In the genomic region with DNA sequence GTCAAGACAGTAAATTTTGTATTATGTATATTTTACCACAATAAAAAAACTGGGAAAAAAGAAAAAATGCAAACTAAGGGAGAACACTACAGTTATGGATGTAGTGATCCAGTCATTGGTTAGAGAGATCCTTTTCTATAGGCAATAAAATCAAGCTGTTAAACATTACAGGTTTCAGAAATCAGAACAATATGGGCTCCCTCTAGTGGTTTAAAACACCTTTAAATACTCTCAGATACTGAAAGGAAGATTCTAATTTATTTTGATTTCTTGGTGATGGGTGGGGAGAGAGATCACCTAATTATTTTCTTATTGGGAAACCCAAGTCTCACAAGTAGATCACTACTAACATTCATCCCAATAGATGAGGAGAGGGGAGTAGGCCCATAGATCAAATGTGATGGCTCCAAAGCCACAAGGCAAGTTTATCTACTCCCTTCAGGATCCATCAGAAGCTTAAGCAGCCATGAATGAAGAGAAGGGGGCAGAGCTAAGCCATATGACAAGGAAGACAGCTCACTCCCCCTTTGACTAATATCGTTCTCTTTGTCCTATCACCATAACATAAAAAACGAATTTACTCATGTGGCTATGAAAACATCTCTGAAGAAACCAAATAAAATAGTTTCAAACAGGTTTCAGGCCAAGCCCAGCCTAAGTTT, we compare ENCODE assay signal across 8 cellular contexts.
DNase-seq lines count a peak whose midpoint lies in the region; ATAC-seq and TF ChIP-seq lines count a peak whose summit lies in the region.

No MANE protein-coding gene starts in this region.

- no peaks in the 10 kb centered on the region for H3K9me3 ChIP-seq in heart left ventricle

- H3K27me3 Mint-ChIP-seq in nephron progenitor cell (ENCODE audit: low read depth, poor library complexity) = no peaks in the 10 kb centered on the region
- H3K27me3 Mint-ChIP-seq in activated CD4-positive, alpha-beta memory T cell treated with anti-CD3 and anti-CD28 coated beads, Interleukin-2, amount 10 ng/mL, durations not matched to agents 7 days and 5 days = no peaks in the 10 kb centered on the region

- intact Hi-C loops in heart left ventricle (cut with DNase I) = loop anchor here in 9 of 10 donors (1.0 to 10.0 kb wide), 16 partner anchors 111 to 542 kb away; a partner anchor contains a TSS
- intact Hi-C loops in Right ventricle myocardium inferior (cut with DNase I) = loop anchor here (1.0 to 10.0 kb wide), 6 partner anchors 126 to 541 kb away; a partner anchor contains a TSS

- no peaks in the 10 kb centered on the region for H3K9me3 Mint-ChIP-seq in nephron progenitor cell
- H3K9me3 Mint-ChIP-seq in activated CD4-positive, alpha-beta memory T cell treated with anti-CD3 and anti-CD28 coated beads, Interleukin-2, amount 10 ng/mL, durations not matched to agents 7 days and 5 days = no peaks in the 10 kb centered on the region

- H3K4me3 ChIP-seq in heart left ventricle (no peak overlapping the region), coronary artery (no peak overlapping the region)

- no peak overlapping the region for H3K27ac ChIP-seq in heart left ventricle
- H3K27ac ChIP-seq in coronary artery = no peak overlapping the region

- peak; percentile 43 to 72 (median 61) for TF ChIP-seq CTCF in heart left ventricle (IDR thresholded peaks at IDR 0.05)
- peak; percentile 30 for TF ChIP-seq CTCF in coronary artery (IDR thresholded peaks at IDR 0.05)
- peak; percentile 54 for TF ChIP-seq CTCF in nephron progenitor cell (IDR thresholded peaks at IDR 0.05)

- POLR2A ChIA-PET in activated CD4-positive, alpha-beta memory T cell treated with anti-CD3 and anti-CD28 coated beads, Interleukin-2, amount 10 ng/mL, durations not matched to agents 7 days and 5 days (lab: Charles Lee) = interaction anchor here (0.5 to 2.3 kb wide), 5 partner anchors 114 to 341 kb away, joined by 3 to 17 read pairs (median 5); a partner anchor contains a TSS

- ATAC-seq in heart left ventricle = peak in 3 of 4 donors; percentile 27 to 49 (median 41)
- ATAC-seq in Right ventricle myocardium inferior = no peak
- ATAC-seq in HG03432 (IDR thresholded peaks at IDR 0.05; ENCODE audit: unreplicated experiment) = no peak

- peaks cover 0 to 30% (median 10%) of the 10 kb centered on the region in 12 donors for H3K4me1 ChIP-seq in heart left ventricle

- no peak for TF ChIP-seq POLR2A in heart left ventricle (IDR thresholded peaks at IDR 0.05)

- DNase-seq in heart left ventricle = no peak
- no peak for DNase-seq in Right ventricle myocardium inferior (ENCODE audit: missing footprints)
- peak; percentile 3 for DNase-seq in NOMO-1 treated with dmso at 0.1 percent for 144 hours (lab: John Stamatoyannopoulos, UW; ENCODE audit: unreplicated experiment)
- DNase-seq in coronary artery (ENCODE audit: low spot score) = no peak
- no peak for DNase-seq in nephron progenitor cell
- DNase-seq in activated T-cell treated with anti-CD3 and anti-CD28 coated beads, Interleukin-2, amount 50 U/mL, for 1 hour = no peak
- DNase-seq in activated CD4-positive, alpha-beta memory T cell treated with anti-CD3 and anti-CD28 coated beads, Interleukin-2, amount 10 ng/mL, durations not matched to agents 7 days and 5 days = no peak

- H3K36me3 Mint-ChIP-seq in nephron progenitor cell (ENCODE audit: low read depth) = peaks cover 4% of the 10 kb centered on the region
- H3K36me3 Mint-ChIP-seq in activated CD4-positive, alpha-beta memory T cell treated with anti-CD3 and anti-CD28 coated beads, Interleukin-2, amount 10 ng/mL, durations not matched to agents 7 days and 5 days (ENCODE audit: low read depth) = peaks cover 16% of the 10 kb centered on the region

- CTCF ChIA-PET in activated CD4-positive, alpha-beta memory T cell treated with anti-CD3 and anti-CD28 coated beads, Interleukin-2, amount 10 ng/mL, durations not matched to agents 7 days and 5 days (lab: Charles Lee) = interaction anchor here (0.6 to 4.9 kb wide), 16 partner anchors 8 to 541 kb away, joined by 3 to 64 read pairs (median 4); no protein-coding TSS in a partner anchor

- 47 to 59% (median 51%) methylated on average over 2 of the region's 2 CpGs for WGBS in heart left ventricle, 4 donors

- H3K4me1 Mint-ChIP-seq in nephron progenitor cell = peaks cover 14% of the 10 kb centered on the region
- H3K4me1 Mint-ChIP-seq in activated CD4-positive, alpha-beta memory T cell treated with anti-CD3 and anti-CD28 coated beads, Interleukin-2, amount 10 ng/mL, durations not matched to agents 7 days and 5 days = peaks cover 41% of the 10 kb centered on the region

- H3K27ac Mint-ChIP-seq in nephron progenitor cell = no peak overlapping the region
- H3K27ac Mint-ChIP-seq in activated CD4-positive, alpha-beta memory T cell treated with anti-CD3 and anti-CD28 coated beads, Interleukin-2, amount 10 ng/mL, durations not matched to agents 7 days and 5 days = no peak overlapping the region

- no peaks in the 10 kb centered on the region for H3K27me3 ChIP-seq in heart left ventricle

- no peaks in the 10 kb centered on the region for H3K36me3 ChIP-seq in heart left ventricle

- no peak overlapping the region for H3K4me3 Mint-ChIP-seq in nephron progenitor cell
- H3K4me3 Mint-ChIP-seq in activated CD4-positive, alpha-beta memory T cell treated with anti-CD3 and anti-CD28 coated beads, Interleukin-2, amount 10 ng/mL, durations not matched to agents 7 days and 5 days = no peak overlapping the region

Comparison
In these comparisons a context has a peak if more than half of its experiments do, and no peak if none do; other contexts are left out.
1. ATAC-seq: peak in heart left ventricle (3 of 4); none in Right ventricle myocardium inferior (single experiment) and HG03432 (single experiment).
2. Peak in every context shown above with its lines, with median percentiles within 50 percentile points of each other: CTCF ChIP-seq.